Comparison of ENCODE assay signal across 24 cellular contexts in genomic region chr7:151773795-151774194, GRCh38.
DNase-seq lines count a peak whose midpoint lies in the region; ATAC-seq lines count a peak whose summit lies in the region.
"Had no signal": no experiment of that assay in that cellular context is flagged by ENCODE, and none has a peak within 500 bp of the region (broad histone marks: within the 10 kb centered on the region; RNA-seq: fewer than 3 reads in every experiment).

No MANE protein-coding gene starts in this region.

- no peak overlapping the region for H3K4me3 Mint-ChIP-seq in dendritic cell treated with granulocyte-macrophage colony-stimulating factor and Interleukin-4, amounts not matched to agents 40 ng/mL and 50 ng/mL, for 4 days
- H3K4me3 Mint-ChIP-seq: activated naive CD4-positive, alpha-beta T cell treated with anti-CD3 and anti-CD28 coated beads for 36 hours; activated T-cell treated with anti-CD3 and anti-CD28 coated beads, Interleukin-2, amount 50 U/mL, for 24 hours; mesothelial cell of epicardium; natural killer cell treated with Interleukin-12 subunit alpha and Interleukin-12 subunit beta and Interleukin-15 and Interleukin-18, amount 100 ng/mL, for 72 hours had no signal

- no peaks in the 10 kb centered on the region for H3K27me3 Mint-ChIP-seq in dendritic cell treated with granulocyte-macrophage colony-stimulating factor and Interleukin-4, amounts not matched to agents 40 ng/mL and 50 ng/mL, for 4 days
- H3K27me3 Mint-ChIP-seq: activated T-cell treated with anti-CD3 and anti-CD28 coated beads, Interleukin-2, amount 50 U/mL, for 24 hours; natural killer cell treated with Interleukin-12 subunit alpha and Interleukin-12 subunit beta and Interleukin-15 and Interleukin-18, amount 100 ng/mL, for 72 hours had no signal

- DNase-seq in COR-L47 (lab: John Stamatoyannopoulos, UW) (peak; percentile 39), G401 (ENCODE audit: low spot score) (peak; percentile 61), NCI-H510A treated with DMSO at 0.1 percent for 48 hours (lab: John Stamatoyannopoulos, UW) (peak; percentile 58), SW480 (ENCODE audit: low spot score) (no peak), LoVo (ENCODE audit: low spot score) (no peak)
- no peak for DNase-seq in stimulated activated CD4-positive, alpha-beta T cell treated with anti-CD3 and anti-CD28 coated beads, Interleukin-4, amount 100 ng/mL, for 24 hours
- DNase-seq: activated CD4-positive, alpha-beta T cell treated with anti-CD3 and anti-CD28 coated beads for 1 hour; activated CD8-positive, alpha-beta memory T cell treated with anti-CD3 and anti-CD28 coated beads for 24 hours; activated naive CD4-positive, alpha-beta T cell treated with anti-CD3 and anti-CD28 coated beads for 36 hours; activated T-cell treated with anti-CD3 and anti-CD28 coated beads, Interleukin-2, amount 50 U/mL, for 24 hours; dorsolateral prefrontal cortex; heart right ventricle; KG1; NCI-H1930; NCI-H526 treated with DMSO at 0.1 percent for 48 hours; uterus had no signal

- in situ Hi-C loops in G401 (cut with HindIII; ENCODE audit: low sequenced_read_pairs): no loop called here

- peaks cover 29% of the 10 kb centered on the region for H3K4me1 Mint-ChIP-seq in dendritic cell treated with granulocyte-macrophage colony-stimulating factor and Interleukin-4, amounts not matched to agents 40 ng/mL and 50 ng/mL, for 4 days (ENCODE audit: low read depth)
- H3K4me1 Mint-ChIP-seq: mesothelial cell of epicardium had no signal

- intact Hi-C loops in dendritic cell treated with granulocyte-macrophage colony-stimulating factor and Interleukin-4, amounts not matched to agents 40 ng/mL and 50 ng/mL, for 4 days (cut with micrococcal nuclease): no loop called here

- ATAC-seq in HG02852 (IDR thresholded peaks at IDR 0.05; ENCODE audit: unreplicated experiment): no peak
- ATAC-seq: HCT116; heart right ventricle; left lung; natural killer cell treated with Interleukin-12 subunit alpha and Interleukin-12 subunit beta and Interleukin-15 and Interleukin-18, amount 100 ng/mL, for 72 hours; Right ventricle myocardium inferior; sciatic nerve had no signal

- H3K36me3 Mint-ChIP-seq in dendritic cell treated with granulocyte-macrophage colony-stimulating factor and Interleukin-4, amounts not matched to agents 40 ng/mL and 50 ng/mL, for 4 days (ENCODE audit: low read depth): peaks cover 96% of the 10 kb centered on the region
- H3K36me3 Mint-ChIP-seq: mesothelial cell of epicardium; natural killer cell treated with Interleukin-12 subunit alpha and Interleukin-12 subunit beta and Interleukin-15 and Interleukin-18, amount 100 ng/mL, for 72 hours had no signal

- no peaks in the 10 kb centered on the region for H3K9me3 Mint-ChIP-seq in dendritic cell treated with granulocyte-macrophage colony-stimulating factor and Interleukin-4, amounts not matched to agents 40 ng/mL and 50 ng/mL, for 4 days
- H3K9me3 Mint-ChIP-seq: activated naive CD4-positive, alpha-beta T cell treated with anti-CD3 and anti-CD28 coated beads for 36 hours; activated T-cell treated with anti-CD3 and anti-CD28 coated beads, Interleukin-2, amount 50 U/mL, for 24 hours; natural killer cell treated with Interleukin-12 subunit alpha and Interleukin-12 subunit beta and Interleukin-15 and Interleukin-18, amount 100 ng/mL, for 72 hours had no signal

- peak overlapping the region; percentile 4 for H3K27ac Mint-ChIP-seq in dendritic cell treated with granulocyte-macrophage colony-stimulating factor and Interleukin-4, amounts not matched to agents 40 ng/mL and 50 ng/mL, for 4 days
- H3K27ac Mint-ChIP-seq: activated naive CD4-positive, alpha-beta T cell treated with anti-CD3 and anti-CD28 coated beads for 36 hours; activated T-cell treated with anti-CD3 and anti-CD28 coated beads, Interleukin-2, amount 50 U/mL, for 24 hours; mesothelial cell of epicardium; natural killer cell treated with Interleukin-12 subunit alpha and Interleukin-12 subunit beta and Interleukin-15 and Interleukin-18, amount 100 ng/mL, for 72 hours had no signal

Comparison
In these comparisons a context has a peak if more than half of its experiments do, and no peak if none do; other contexts are left out.
1. DNase-seq: peak in COR-L47 (single experiment), G401 (single experiment) and NCI-H510A treated with DMSO at 0.1 percent for 48 hours (single experiment); none in stimulated activated CD4-positive, alpha-beta T cell treated with anti-CD3 and anti-CD28 coated beads, Interleukin-4, amount 100 ng/mL, for 24 hours (single experiment), SW480 (single experiment) and LoVo (single experiment).